In the genomic region with DNA sequence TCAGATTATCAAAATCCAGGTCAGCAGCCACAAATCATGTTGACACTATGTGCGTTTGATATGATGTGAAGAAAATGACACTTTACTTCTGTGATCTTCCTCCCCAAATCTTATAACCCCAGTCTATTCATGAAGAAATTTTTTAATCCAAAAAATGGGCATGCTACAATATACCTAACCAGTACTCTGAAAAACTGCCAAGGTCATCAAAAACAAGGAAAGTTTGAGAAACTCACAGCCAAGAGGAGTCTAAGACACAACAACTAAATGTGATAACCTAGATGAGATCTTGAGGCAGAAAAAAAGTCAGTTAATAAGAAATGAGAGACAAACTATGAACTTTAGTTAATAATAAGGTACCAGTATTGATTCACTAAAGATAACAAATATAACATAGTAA, we compare ENCODE assay signal across 20 cellular contexts.
DNase-seq lines count a peak whose midpoint lies in the region; ATAC-seq, FAIRE-seq and TF ChIP-seq lines count a peak whose summit lies in the region.
"Had no signal": no experiment of that assay in that cellular context is flagged by ENCODE, and none has a peak within 500 bp of the region (broad histone marks: within the 10 kb centered on the region; RNA-seq: fewer than 3 reads in every experiment).

No MANE protein-coding gene starts in this region.

- no peaks in the 10 kb centered on the region for H3K27me3 ChIP-seq in IMR-90 (ENCODE audit: control insufficient read depth, insufficient read depth, low read length)
- no peaks in the 10 kb centered on the region for H3K27me3 ChIP-seq in H1 (replicated peaks in 1 of 4; ENCODE audit: control insufficient read depth in 3 of 4, extremely low read depth in 1 of 4, insufficient read depth in 3 of 4, low read length in 3 of 4)
- H3K27me3 ChIP-seq: BLaER1 treated with 17β-estradiol and CSF1 and Interleukin-3, amounts not matched to agents 10 nM and 100 nM had no signal

- H2BK12ac ChIP-seq in H1 (ENCODE audit: low read depth, low read length) = no peak overlapping the region

- H3K23ac ChIP-seq in IMR-90 (ENCODE audit: low read depth, low read length) = no peak overlapping the region
- H3K23ac ChIP-seq in H1 (ENCODE audit: insufficient read length) = no peak overlapping the region

- TF ChIP-seq CTCF in A549 (IDR thresholded peaks at IDR 0.05) = no peak
- no peak for TF ChIP-seq CTCF in IMR-90 (conservative IDR thresholded peaks at IDR 0.05; ENCODE audit: low read depth, low read length)
- TF ChIP-seq CTCF in H1 (IDR thresholded peaks at IDR 0.05; ENCODE audit: control extremely low read depth in 1 of 3, insufficient read depth in 1 of 3, low read depth in 1 of 3, low read length in 3 of 3) = no peak
- no peak for TF ChIP-seq CTCF in omental fat pad (IDR thresholded peaks at IDR 0.05)

- no peak for TF ChIP-seq POLR2A in A549 (IDR thresholded peaks at IDR 0.05; ENCODE audit: low read length)
- no peak for TF ChIP-seq POLR2A in IMR-90 (IDR thresholded peaks at IDR 0.05; ENCODE audit: low read depth, low read length)
- no peak for TF ChIP-seq POLR2A in H1 (IDR thresholded peaks at IDR 0.05; ENCODE audit: control extremely low read depth in 1 of 2, low read depth in 2 of 2, low read length in 2 of 2)

- no peak overlapping the region for H3K56ac ChIP-seq in IMR-90 (ENCODE audit: extremely low read depth, insufficient read depth, low read length)
- no peak overlapping the region for H3K56ac ChIP-seq in H1 (replicated peaks; ENCODE audit: insufficient read length, low read depth, low read length)

- H3K79me1 ChIP-seq in IMR-90 (ENCODE audit: low read depth in 1 of 2, low read length in 2 of 2) (no peaks in the 10 kb centered on the region), H1 (ENCODE audit: low read depth, low read length) (no peaks in the 10 kb centered on the region)

- in situ Hi-C loops in IMR-90 (cut with MboI; ENCODE audit: low sequenced_read_pairs) = no loop called here

- H3K4me3 ChIP-seq in A549 (no peak overlapping the region), IMR-90 (ENCODE audit: insufficient read depth, low read depth, low read length) (no peak overlapping the region), H1 (ENCODE audit: extremely low read depth in 1 of 4, insufficient read depth in 2 of 4, low read depth in 3 of 4, low read length in 4 of 4) (no peak overlapping the region)
- H3K4me3 ChIP-seq: BLaER1 treated with 17β-estradiol and CSF1 and Interleukin-3, amounts not matched to agents 10 nM and 100 nM had no signal

- no peak overlapping the region for H4K91ac ChIP-seq in IMR-90 (ENCODE audit: insufficient read depth, low read depth, low read length)
- no peak overlapping the region for H4K91ac ChIP-seq in H1 (replicated peaks; ENCODE audit: insufficient read length, low read length)

- no peak overlapping the region for H2BK20ac ChIP-seq in IMR-90 (ENCODE audit: low read depth, low read length)
- H2BK20ac ChIP-seq in H1 (ENCODE audit: low read length) = no peak overlapping the region

- H3K27ac ChIP-seq in A549 = no peak overlapping the region
- no peak overlapping the region for H3K27ac ChIP-seq in IMR-90 (ENCODE audit: insufficient read depth, low read length)
- no peak overlapping the region for H3K27ac ChIP-seq in H1 (ENCODE audit: low read depth, low read length)
- H3K27ac ChIP-seq: BLaER1 treated with 17β-estradiol and CSF1 and Interleukin-3, amounts not matched to agents 10 nM and 100 nM; C4-2B had no signal

- BruUV-seq in IMR-90 (replicated peaks; lab: Mats Ljungman, UMichigan) = no TSS peak

- no peak for FAIRE-seq in A549 (lab: Jason Lieb, UNC)
- no peak for FAIRE-seq in H1 (lab: Jason Lieb, UNC)
- FAIRE-seq: A204.1, D721Med, G401.6, GM12891, GM19239 had no signal

- POLR2A ChIA-PET in A549 (lab: Yijun Ruan, JAX) (no interaction called here), IMR-90 (lab: Charles Lee; ENCODE audit: unreplicated experiment) (no interaction called here), H1 (lab: Charles Lee; ENCODE audit: partially characterized antibody) (no interaction called here)

- H4K8ac ChIP-seq in IMR-90 (ENCODE audit: low read depth in 2 of 2, low read length in 2 of 2) = no peak overlapping the region
- no peak overlapping the region for H4K8ac ChIP-seq in H1 (ENCODE audit: extremely low read depth, insufficient read depth, low read length)

- TF ChIP-seq EP300 in A549 (IDR thresholded peaks at IDR 0.05) (no peak), H1 (IDR thresholded peaks at IDR 0.05; ENCODE audit: borderline replicate concordance in 1 of 2, low read depth in 2 of 2, low read length in 2 of 2) (no peak)

- no peak overlapping the region for H3K9ac ChIP-seq in IMR-90 (ENCODE audit: low read depth, low read length)
- no peak overlapping the region for H3K9ac ChIP-seq in H1 (replicated peaks in 1 of 4; ENCODE audit: extremely low read depth in 1 of 4, low read depth in 3 of 4, low read length in 3 of 4)
- H3K9ac ChIP-seq: BLaER1 treated with 17β-estradiol and CSF1 and Interleukin-3, amounts not matched to agents 10 nM and 100 nM had no signal

- H2AFZ ChIP-seq in IMR-90 (replicated peaks; ENCODE audit: low read length, poor library complexity) (no peak overlapping the region), H1 (ENCODE audit: low read length) (no peak overlapping the region)

- H4K20me1 ChIP-seq in IMR-90 (ENCODE audit: insufficient read depth, low read length) = no peaks in the 10 kb centered on the region
- peaks cover 0 to 1% of the 10 kb centered on the region in 2 experiments for H4K20me1 ChIP-seq in H1 (replicated peaks in 1 of 2; ENCODE audit: control insufficient read depth in 1 of 2, insufficient read depth in 2 of 2, low read length in 2 of 2)
- H4K20me1 ChIP-seq: BLaER1 treated with 17β-estradiol and CSF1 and Interleukin-3, amounts not matched to agents 10 nM and 100 nM had no signal

- H3K18ac ChIP-seq in IMR-90 (ENCODE audit: low read depth, low read length) (no peak overlapping the region), H1 (ENCODE audit: extremely low read depth, low read length) (no peak overlapping the region)

- no peak for TF ChIP-seq RAD21 in A549 (conservative IDR thresholded peaks at IDR 0.05 in 1 of 2, IDR thresholded peaks at IDR 0.05 in 1 of 2)
- TF ChIP-seq RAD21 in IMR-90 (IDR thresholded peaks at IDR 0.05; ENCODE audit: low read length) = no peak
- no peak for TF ChIP-seq RAD21 in H1 (IDR thresholded peaks at IDR 0.05 in 1 of 2, conservative IDR thresholded peaks at IDR 0.05 in 1 of 2; ENCODE audit: low read depth in 2 of 2, low read length in 2 of 2)

- no peak overlapping the region for H2BK5ac ChIP-seq in IMR-90 (ENCODE audit: low read depth, low read length, poor library complexity, severe bottlenecking)
- H2BK5ac ChIP-seq in H1 (ENCODE audit: low read depth, low read length) = no peak overlapping the region

- H3K9me1 ChIP-seq in IMR-90 (ENCODE audit: insufficient read depth, low read length) = no peaks in the 10 kb centered on the region

- WGBS in A549 (ENCODE audit: missing lambda C conversion rate) = 46% methylated on average over 1 of the region's 1 CpG
- no CpG with 5 or more reads among the region's 1 CpG for WGBS in IMR-90 (ENCODE audit: extremely low coverage in 2 of 2, insufficient read length in 1 of 2), 2 experiments
- WGBS in H1 (ENCODE audit: extremely low coverage in 1 of 2, insufficient coverage in 1 of 2, insufficient read length in 1 of 2, insufficient replicate concordance in 2 of 2, low coverage in 1 of 2, low lambda C conversion rate in 2 of 2, missing lambda C conversion rate in 1 of 2), 2 experiments = 100% methylated on average over 1 of the region's 1 CpG; no CpG with 5 or more reads in 1 of the 2 experiments

- no peak overlapping the region for H3K4me2 ChIP-seq in A549
- no peak overlapping the region for H3K4me2 ChIP-seq in IMR-90 (ENCODE audit: low read depth, low read length)
- no peak overlapping the region for H3K4me2 ChIP-seq in H1 (ENCODE audit: insufficient read depth in 1 of 2, low read depth in 2 of 2, low read length in 2 of 2)
- H3K4me2 ChIP-seq: BLaER1 treated with 17β-estradiol and CSF1 and Interleukin-3, amounts not matched to agents 10 nM and 100 nM had no signal

- DNase-seq in A549 (ENCODE audit: low read depth in 1 of 2, low spot score in 1 of 2) (no peak), IMR-90 (no peak), H1 (ENCODE audit: low read depth in 1 of 2, low spot score in 2 of 2) (no peak), NCI-H510A (lab: John Stamatoyannopoulos, UW) (no peak), omental fat pad (ENCODE audit: low spot score) (no peak)
- DNase-seq: 8988T; AML-193; Caco-2; Calu3; CD4-positive, alpha-beta T cell; CD8-positive, alpha-beta T cell; DMS79 treated with DMSO at 0.1 percent for 48 hours; GF-D8 had no signal

- no peak overlapping the region for H2AK9ac ChIP-seq in IMR-90 (replicated peaks; ENCODE audit: low read depth, low read length, poor library complexity)

- dilution Hi-C loops in IMR-90 (cut with HindIII; ENCODE audit: low sequenced_read_pairs, unreplicated experiment) = no loop called here

- intact Hi-C loops in IMR-90 (cut with micrococcal nuclease) = no loop called here

- ATAC-seq in A549 (no peak), IMR-90 (ENCODE audit: low read depth) (no peak), omental fat pad (ENCODE audit: low FRiP score) (no peak)
- ATAC-seq: CD8-positive, alpha-beta T cell had no signal

- H3K9me3 ChIP-seq in A549 (no peaks in the 10 kb centered on the region), IMR-90 (ENCODE audit: control insufficient read depth, insufficient read depth, low read length) (no peaks in the 10 kb centered on the region), H1 (ENCODE audit: insufficient read depth in 2 of 2, low read depth in 1 of 2, low read length in 1 of 2) (no peaks in the 10 kb centered on the region)
- H3K9me3 ChIP-seq: BLaER1 treated with 17β-estradiol and CSF1 and Interleukin-3, amounts not matched to agents 10 nM and 100 nM; Caco-2 had no signal

- H3K36me3 ChIP-seq in IMR-90 (ENCODE audit: control insufficient read depth, insufficient read depth, low read length) (no peaks in the 10 kb centered on the region), H1 (ENCODE audit: control insufficient read depth in 2 of 4, insufficient read depth in 4 of 4, low read length in 3 of 4) (no peaks in the 10 kb centered on the region)
- H3K36me3 ChIP-seq: BLaER1 treated with 17β-estradiol and CSF1 and Interleukin-3, amounts not matched to agents 10 nM and 100 nM had no signal

- no peak overlapping the region for H3K4ac ChIP-seq in IMR-90 (ENCODE audit: low read depth, low read length)
- H3K4ac ChIP-seq in H1 (replicated peaks; ENCODE audit: insufficient read length, low read depth, low read length) = no peak overlapping the region

- H2BK120ac ChIP-seq in IMR-90 (ENCODE audit: low read depth, low read length) = no peak overlapping the region
- H2BK120ac ChIP-seq in H1 (replicated peaks; ENCODE audit: low read depth, low read length) = no peak overlapping the region

- no peaks in the 10 kb centered on the region for H3K79me2 ChIP-seq in H1 (ENCODE audit: control insufficient read depth in 1 of 2, insufficient read depth in 2 of 2, low read length in 2 of 2)

- no peak overlapping the region for H2BK15ac ChIP-seq in IMR-90 (ENCODE audit: low read depth, low read length)
- H2BK15ac ChIP-seq in H1 (ENCODE audit: low read length) = no peak overlapping the region

- H3K4me1 ChIP-seq in A549 (no peaks in the 10 kb centered on the region), IMR-90 (ENCODE audit: control insufficient read depth, insufficient read depth, low read length) (no peaks in the 10 kb centered on the region), H1 (replicated peaks in 1 of 4; ENCODE audit: control insufficient read depth in 3 of 4, insufficient read depth in 4 of 4, low read length in 3 of 4) (peaks cover 0 to 9% (median 1%) of the 10 kb centered on the region in 4 experiments; a peak in 2 of 7 replicates)
- H3K4me1 ChIP-seq: BLaER1 treated with 17β-estradiol and CSF1 and Interleukin-3, amounts not matched to agents 10 nM and 100 nM; Caco-2 had no signal

- peaks cover 2% of the 10 kb centered on the region; the same call in 1 of the 2 replicates for H3K23me2 ChIP-seq in H1 (ENCODE audit: low read depth, low read length)

- CTCF ChIA-PET in A549 (lab: Yijun Ruan, JAX) = no interaction called here
- CTCF ChIA-PET in IMR-90 (lab: Yijun Ruan, JAX) = no interaction called here
- CTCF ChIA-PET in H1 (lab: Charles Lee; ENCODE audit: partially characterized antibody) = no interaction called here

- H3K14ac ChIP-seq in IMR-90 (replicated peaks; ENCODE audit: low read depth, low read length) (no peak overlapping the region), H1 (ENCODE audit: insufficient read length) (no peak overlapping the region)

- no peak overlapping the region for H2AK5ac ChIP-seq in IMR-90 (ENCODE audit: low read depth, low read length)
- no peak overlapping the region for H2AK5ac ChIP-seq in H1 (ENCODE audit: low read depth, low read length)

- H4K5ac ChIP-seq in IMR-90 (ENCODE audit: low read depth, low read length) = no peak overlapping the region
- no peak overlapping the region for H4K5ac ChIP-seq in H1 (ENCODE audit: insufficient read length, low read depth, low read length)
